ENCODE assay signal across 9 cellular contexts in genomic region chr9:27539479-27540441, GRCh38. TPM values are rescaled to one million over a fixed set of nuclear protein-coding genes. Genes with fewer than 3 reads are reported as not detected.
A peak's percentile ranks its signal among the peaks of the same experiment; 100 is the strongest.
DNase-seq lines count a peak whose midpoint lies in the region; ATAC-seq and TF ChIP-seq lines count a peak whose summit lies in the region.
"Had no signal": no experiment of that assay in that cellular context is flagged by ENCODE, and none has a peak within 500 bp of the region (broad histone marks: within the 10 kb centered on the region; RNA-seq: fewer than 3 reads in every experiment).

No MANE protein-coding gene starts in this region.

- H3K9me3 ChIP-seq in PC-9 (ENCODE audit: insufficient read depth, low read depth), result no peaks in the 10 kb centered on the region
- H3K9me3 ChIP-seq in thymus (ENCODE audit: control insufficient read depth), result no peaks in the 10 kb centered on the region

- BruUV-seq in PC-9 (replicated peaks; lab: Mats Ljungman, UMichigan), result no TSS peak

- TF ChIP-seq CTCF in PC-9 (conservative IDR thresholded peaks at IDR 0.05), result no peak
- no peak for TF ChIP-seq CTCF in GM13976 (IDR thresholded peaks at IDR 0.05; ENCODE audit: borderline replicate concordance, control extremely low read depth, extremely low read depth, insufficient read depth, missing control alignments)

- peak overlapping the region; percentile 70 for H3K4me2 ChIP-seq in PC-9

- no peaks in the 10 kb centered on the region for H3K9me2 ChIP-seq in PC-9 (ENCODE audit: insufficient read depth)

- 86% methylated on average over 5 of the region's 5 CpGs for WGBS in thymus

- H3K9me3 Mint-ChIP-seq in immature natural killer cell, result no peaks in the 10 kb centered on the region

- H3K27ac Mint-ChIP-seq in immature natural killer cell, result no peak overlapping the region
- H3K27ac Mint-ChIP-seq: nephron progenitor cell had no signal

- H3K36me3 Mint-ChIP-seq in immature natural killer cell, result peaks cover 8 to 12% (median 10%) of the 10 kb centered on the region in 3 donors

- no peaks in the 10 kb centered on the region for H3K79me2 ChIP-seq in PC-9 (ENCODE audit: low read depth)

- H3K36me3 ChIP-seq in PC-9 (ENCODE audit: low read depth) (no peaks in the 10 kb centered on the region), thymus (ENCODE audit: control insufficient read depth, insufficient read depth) (peaks cover 5% of the 10 kb centered on the region)

- H3K27ac ChIP-seq in PC-9 (peak overlapping the region; percentile 71), thymus (ENCODE audit: low read depth) (peak overlapping the region; percentile 71)

- H3K4me1 Mint-ChIP-seq in immature natural killer cell, result peaks cover 0 to 2% of the 10 kb centered on the region in 2 donors

- H3K27me3 Mint-ChIP-seq in immature natural killer cell (ENCODE audit: low read depth in 3 of 3), result no peaks in the 10 kb centered on the region

- CTCF ChIA-PET in PC-9 (lab: Charles Lee), result interaction anchor here (0.6 kb wide), 1 partner anchor 9 kb away, joined by 3 read pairs; no protein-coding TSS in a partner anchor

- in situ Hi-C loops in GM13976 (cut with MboI; ENCODE audit: low sequenced_read_pairs, unreplicated experiment), result no loop called here

- H3K4me1 ChIP-seq in PC-9 (replicated peaks; ENCODE audit: insufficient read depth), result peaks cover 28% of the 10 kb centered on the region
- H3K4me1 ChIP-seq in thymus (ENCODE audit: control insufficient read depth, insufficient read depth, low read length), result no peaks in the 10 kb centered on the region

- intact Hi-C loops in PC-9 (cut with micrococcal nuclease; ENCODE audit: unreplicated experiment) (no loop called here), left cardiac atrium (cut with DNase I) (no loop called here)

- no peaks in the 10 kb centered on the region for H3K27me3 ChIP-seq in PC-9 (ENCODE audit: insufficient read depth, low read depth)
- no peaks in the 10 kb centered on the region for H3K27me3 ChIP-seq in thymus (ENCODE audit: control insufficient read depth, insufficient read depth)

- DNase-seq in PC-9, result peak; percentile 9 to 69
- DNase-seq in left cardiac atrium, result peak; percentile 24
- DNase-seq in T-helper 1 cell, result no peak
- DNase-seq in GM13976 (ENCODE audit: low spot score), result no peak
- no peak for DNase-seq in immature natural killer cell
- DNase-seq in NCI-H1105 treated with DMSO at 0.1 percent for 48 hours (lab: John Stamatoyannopoulos, UW), result no peak
- DNase-seq: nephron progenitor cell had no signal

- ATAC-seq in GM21515 (IDR thresholded peaks at IDR 0.05; ENCODE audit: unreplicated experiment), result peak; percentile 44
- ATAC-seq in left cardiac atrium, result peak; percentile 79 to 82

- H3K4me3 ChIP-seq in PC-9, result peak overlapping the region; percentile 44; the same call in 1 of the 2 replicates
- no peak overlapping the region for H3K4me3 ChIP-seq in thymus (ENCODE audit: low read length)

- POLR2A ChIA-PET in PC-9 (lab: Charles Lee; ENCODE audit: unreplicated experiment), result interaction anchor here (0.6 kb wide), 1 partner anchor 33 kb away, joined by 3 read pairs; no protein-coding TSS in a partner anchor

- H4K20me1 ChIP-seq in PC-9 (ENCODE audit: insufficient read depth), result no peaks in the 10 kb centered on the region

- H3F3A ChIP-seq in PC-9 (ENCODE audit: insufficient read depth, low read depth), result peaks cover 13% of the 10 kb centered on the region

- 0 out of 2 replicates have a peak overlapping the region, but pooled peaks have one; percentile 67 for H2AFZ ChIP-seq in PC-9

- no peak overlapping the region for H3K4me3 Mint-ChIP-seq in immature natural killer cell
- H3K4me3 Mint-ChIP-seq: nephron progenitor cell had no signal

RNA-seq across cellular contexts. Expression of gene MOB3B, which starts 10.1 kb away (rescaled TPM):
- total RNA-seq in PC-9 (2021), result 2.7 and 4.4 TPM in 2 replicates
- 1 to 10 TPM; 1.2 to 1.6 TPM for total RNA-seq in left cardiac atrium
- polyA plus RNA-seq in thymus, result 7.8 TPM
- polyA plus RNA-seq in immature natural killer cell, result under 1 TPM in 2 of 3 donors, not detected in 1; 0.03 to 0.27 TPM

RNA-seq across cellular contexts. Expression of gene IFNK, which starts 15.7 kb away (rescaled TPM):
- total RNA-seq in PC-9 (2021), result not detected in 2 replicates
- not detected for total RNA-seq in left cardiac atrium
- 0.52 TPM for polyA plus RNA-seq in thymus
- polyA plus RNA-seq in immature natural killer cell, result not detected

RNA-seq across cellular contexts. Expression of gene C9orf72, which starts 33.5 kb away (rescaled TPM):
- total RNA-seq in PC-9 (2021) (4.4 and 4.9 TPM in 2 replicates), left cardiac atrium (10 to 100 TPM; 12.8 to 15.2 TPM)
- polyA plus RNA-seq in thymus (38.1 TPM), immature natural killer cell (10 to 100 TPM in 1 of 3 donors, 1 to 10 TPM in 2; 4.5 to 11.6 (median 7.6) TPM)

Comparison
In these comparisons a context has a peak if more than half of its experiments do, and no peak if none do; other contexts are left out.
1. DNase-seq: peak in PC-9 (2 of 2) and left cardiac atrium (single experiment); none in T-helper 1 cell (0 of 5), GM13976 (single experiment), immature natural killer cell (0 of 3) and NCI-H1105 treated with DMSO at 0.1 percent for 48 hours (single experiment).